Comparison of ENCODE assay signal across 8 cellular contexts in the genomic region with DNA sequence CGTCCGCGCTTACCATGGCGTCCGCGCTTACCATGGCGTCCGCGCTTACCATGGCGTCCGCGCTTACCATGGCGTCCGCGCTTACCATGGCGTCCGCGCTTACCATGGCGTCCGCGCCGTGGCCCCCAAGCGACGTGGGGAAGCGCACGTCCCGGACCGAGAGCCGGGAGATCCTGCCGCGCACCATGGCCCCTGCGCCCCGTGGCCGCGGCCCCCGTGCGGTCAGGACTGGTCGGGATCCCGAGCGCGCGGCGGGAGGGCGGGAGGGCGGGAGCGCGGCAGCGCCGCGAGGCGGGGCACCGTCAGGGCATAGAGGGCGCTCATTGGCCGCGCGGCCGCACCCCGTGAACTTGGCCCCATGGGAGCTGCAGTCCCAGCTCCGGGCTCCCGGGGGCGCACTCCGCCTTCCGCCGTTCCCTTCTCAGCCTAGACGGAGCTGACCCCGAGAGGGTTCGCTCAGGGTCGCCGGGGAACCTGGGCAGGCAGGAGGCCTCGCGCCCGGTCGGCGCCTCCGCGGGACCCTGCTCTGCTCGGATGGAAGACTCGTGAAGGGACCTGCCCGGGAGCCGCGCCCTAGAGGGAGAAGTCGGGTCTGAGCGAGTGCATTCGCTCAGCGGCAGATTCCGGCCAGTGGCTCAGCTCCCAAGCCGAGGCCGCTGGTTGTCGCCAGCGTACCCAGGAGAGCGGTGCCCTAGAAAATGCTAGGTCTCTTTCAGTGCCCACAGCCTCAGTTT. TPM values are rescaled to one million over a fixed set of nuclear protein-coding genes. Genes with fewer than 3 reads are reported as not detected.
A peak's percentile ranks its signal among the peaks of the same experiment; 100 is the strongest.
DNase-seq lines count a peak whose midpoint lies in the region; ATAC-seq and TF ChIP-seq lines count a peak whose summit lies in the region.

A gene with protein sequence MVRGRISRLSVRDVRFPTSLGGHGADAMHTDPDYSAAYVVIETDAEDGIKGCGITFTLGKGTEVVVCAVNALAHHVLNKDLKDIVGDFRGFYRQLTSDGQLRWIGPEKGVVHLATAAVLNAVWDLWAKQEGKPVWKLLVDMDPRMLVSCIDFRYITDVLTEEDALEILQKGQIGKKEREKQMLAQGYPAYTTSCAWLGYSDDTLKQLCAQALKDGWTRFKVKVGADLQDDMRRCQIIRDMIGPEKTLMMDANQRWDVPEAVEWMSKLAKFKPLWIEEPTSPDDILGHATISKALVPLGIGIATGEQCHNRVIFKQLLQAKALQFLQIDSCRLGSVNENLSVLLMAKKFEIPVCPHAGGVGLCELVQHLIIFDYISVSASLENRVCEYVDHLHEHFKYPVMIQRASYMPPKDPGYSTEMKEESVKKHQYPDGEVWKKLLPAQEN (minus strand): TSS at position 230 of the 734 bp plus-strand sequence. CDS start 43 bp downstream, at position 187.

- peak in 1 of 2 donors; percentile 57 for TF ChIP-seq POLR2A in uterus (IDR thresholded peaks at IDR 0.05)

- H3K4me3 ChIP-seq in right atrium auricular region (peak within 1 kb of the TSS; percentile 68 to 71), uterus (peak within 1 kb of the TSS; percentile 67 to 72)

- intact Hi-C loops in uterus (cut with DNase I; ENCODE audit: low total_unique reads) = no loop called here

- TF ChIP-seq CTCF in right atrium auricular region (IDR thresholded peaks at IDR 0.05) (peak; percentile 80 to 86), uterus (IDR thresholded peaks at IDR 0.05) (peak; percentile 53 to 77 (median 66))

- H3K9me3 ChIP-seq in right atrium auricular region (peaks cover 0 to 8% of the 10 kb centered on the region in 2 donors), uterus (no peaks in the 10 kb centered on the region)

- H3K4me1 ChIP-seq in right atrium auricular region (peaks cover 0 to 19% of the 10 kb centered on the region in 2 donors), uterus (peaks cover 3 to 7% of the 10 kb centered on the region in 2 donors)

- no peaks in the 10 kb centered on the region for H3K36me3 ChIP-seq in right atrium auricular region
- no peaks in the 10 kb centered on the region for H3K36me3 ChIP-seq in uterus

- ATAC-seq in GM21825 (IDR thresholded peaks at IDR 0.05; ENCODE audit: unreplicated experiment) = peak; percentile 80

- H3K27ac ChIP-seq in angular gyrus (ENCODE audit: low read depth, low read length) = peak within 1 kb of the TSS; percentile 51
- peak within 1 kb of the TSS; percentile 82 to 85 for H3K27ac ChIP-seq in right atrium auricular region
- H3K27ac ChIP-seq in uterus = peak within 1 kb of the TSS; percentile 73 to 82

- H3K27me3 ChIP-seq in right atrium auricular region = no peaks in the 10 kb centered on the region
- H3K27me3 ChIP-seq in uterus = no peaks in the 10 kb centered on the region

- peak; percentile 79 for DNase-seq in GDM1 (lab: John Stamatoyannopoulos, UW)
- DNase-seq in Kasumi-1 (lab: John Stamatoyannopoulos, UW) = peak; percentile 77
- DNase-seq in T-helper 2 cell = peak; percentile 58 to 93 (median 73)
- peak; percentile 88 for DNase-seq in right atrium auricular region (ENCODE audit: low spot score)
- peak; percentile 48 for DNase-seq in pulmonary artery endothelial cell (ENCODE audit: low read depth, low spot score)
- DNase-seq in uterus = peak; percentile 75 to 82

RNA-seq across cellular contexts. Expression of the gene that starts here (rescaled TPM):
- total RNA-seq in right atrium auricular region = 10 to 100 TPM; 13.7 to 24.4 TPM
- total RNA-seq in pulmonary artery endothelial cell = 23.2 and 28.9 TPM in 2 replicates
- total RNA-seq in uterus = 100 to 1,000 TPM in 1 of 4 donors, 10 to 100 TPM in 3; 12.0 to 110 (median 38.5) TPM

Comparison
In these comparisons a context has a peak if more than half of its experiments do, and no peak if none do; other contexts are left out.
1. Peak in every context shown above with its lines: DNase-seq, ATAC-seq, H3K4me3 ChIP-seq and H3K27ac ChIP-seq.